Comparison of ENCODE assay signal across 11 cellular contexts in genomic region chr16:28188085-28188916, GRCh38. TPM values are rescaled to one million over a fixed set of nuclear protein-coding genes. Genes with fewer than 3 reads are reported as not detected.
DNase-seq lines count a peak whose midpoint lies in the region; ATAC-seq, FAIRE-seq and TF ChIP-seq lines count a peak whose summit lies in the region.
"Had no signal": no experiment of that assay in that cellular context is flagged by ENCODE, and none has a peak within 500 bp of the region (broad histone marks: within the 10 kb centered on the region; RNA-seq: fewer than 3 reads in every experiment).

No MANE protein-coding gene starts in this region.

- H3K79me1 ChIP-seq in IMR-90 (ENCODE audit: low read depth in 1 of 2, low read length in 2 of 2) = peaks cover 20 to 78% of the 10 kb centered on the region in 2 experiments; a peak in 3 of 4 replicates

- H3K4me1 ChIP-seq in IMR-90 (ENCODE audit: control insufficient read depth, insufficient read depth, low read length) (peaks cover 54% of the 10 kb centered on the region), esophagus muscularis mucosa (peaks cover 21 to 72% (median 44%) of the 10 kb centered on the region in 4 donors)

- peaks cover 8% of the 10 kb centered on the region; the same call in 1 of the 2 replicates for H3K36me3 ChIP-seq in IMR-90 (ENCODE audit: control insufficient read depth, insufficient read depth, low read length)
- H3K36me3 ChIP-seq in esophagus muscularis mucosa = peaks cover 0 to 4% (median 0%) of the 10 kb centered on the region in 4 donors

- H4K5ac ChIP-seq in IMR-90 (ENCODE audit: low read depth, low read length) = peak overlapping the region; percentile 98

- H3K27me3 ChIP-seq in IMR-90 (ENCODE audit: control insufficient read depth, insufficient read depth, low read length) = no peaks in the 10 kb centered on the region
- no peaks in the 10 kb centered on the region for H3K27me3 ChIP-seq in esophagus muscularis mucosa

- peak overlapping the region; percentile 65 for H3K9ac ChIP-seq in IMR-90 (ENCODE audit: low read depth, low read length)

- dilution Hi-C loops in IMR-90 (cut with HindIII; ENCODE audit: low sequenced_read_pairs, unreplicated experiment) = no loop called here

- H2AK9ac ChIP-seq in IMR-90 (replicated peaks; ENCODE audit: low read depth, low read length, poor library complexity) = no peak overlapping the region

- peak; percentile 94 for FAIRE-seq in GM12891 (lab: Jason Lieb, UNC)
- FAIRE-seq: H1, urothelium cell line had no signal

- TSS peak; percentile 36 for BruUV-seq in IMR-90 (replicated peaks; lab: Mats Ljungman, UMichigan)

- H2BK15ac ChIP-seq in IMR-90 (ENCODE audit: low read depth, low read length) = peak overlapping the region; percentile 92

- H3K4me3 ChIP-seq in IMR-90 (ENCODE audit: insufficient read depth, low read depth, low read length) = no peak overlapping the region
- H3K4me3 ChIP-seq in esophagus muscularis mucosa = no peak overlapping the region
- H3K4me3 ChIP-seq: lung had no signal

- H4K91ac ChIP-seq in IMR-90 (ENCODE audit: insufficient read depth, low read depth, low read length) = peak overlapping the region; percentile 90

- no peak for TF ChIP-seq EP300 in esophagus muscularis mucosa (IDR thresholded peaks at IDR 0.05)

- TF ChIP-seq POLR2A in GM12891 (IDR thresholded peaks at IDR 0.05; ENCODE audit: low read depth, low read length) (0 out of 2 replicates have a peak, but pooled peaks have one; percentile 21), IMR-90 (IDR thresholded peaks at IDR 0.05; ENCODE audit: low read depth, low read length) (no peak), esophagus muscularis mucosa (IDR thresholded peaks at IDR 0.05; ENCODE audit: low read depth) (no peak)

- H3K4ac ChIP-seq in IMR-90 (ENCODE audit: low read depth, low read length) = peak overlapping the region; percentile 87

- DNase-seq in GM12891 (ENCODE audit: insufficient read length, low spot score) (no peak), IMR-90 (peak; percentile 89), germinal center (ENCODE audit: low spot score) (peak; percentile 51), NCI-H774 (lab: John Stamatoyannopoulos, UW) (no peak), D341Med (ENCODE audit: low spot score) (no peak), HuH-7 (ENCODE audit: low spot score) (no peak), esophagus muscularis mucosa (ENCODE audit: extremely low spot score) (no peak)

- H2BK20ac ChIP-seq in IMR-90 (ENCODE audit: low read depth, low read length) = peak overlapping the region; percentile 75

- in situ Hi-C loops in IMR-90 (cut with MboI; ENCODE audit: low sequenced_read_pairs) = no loop called here

- H4K20me1 ChIP-seq in IMR-90 (ENCODE audit: insufficient read depth, low read length) = peaks cover 54% of the 10 kb centered on the region

- peak overlapping the region; percentile 70 for H3K56ac ChIP-seq in IMR-90 (ENCODE audit: extremely low read depth, insufficient read depth, low read length)

- TF ChIP-seq RAD21 in IMR-90 (IDR thresholded peaks at IDR 0.05; ENCODE audit: low read length) = no peak

- H2AK5ac ChIP-seq in IMR-90 (ENCODE audit: low read depth, low read length) = peak overlapping the region; percentile 84

- peak overlapping the region; percentile 93 for H2BK5ac ChIP-seq in IMR-90 (ENCODE audit: low read depth, low read length, poor library complexity, severe bottlenecking)

- no peak for TF ChIP-seq CTCF in IMR-90 (conservative IDR thresholded peaks at IDR 0.05; ENCODE audit: low read depth, low read length)
- TF ChIP-seq CTCF in esophagus muscularis mucosa (IDR thresholded peaks at IDR 0.05) = no peak

- no peak overlapping the region for H2AFZ ChIP-seq in IMR-90 (replicated peaks; ENCODE audit: low read length, poor library complexity)

- H4K8ac ChIP-seq in IMR-90 (ENCODE audit: low read depth in 2 of 2, low read length in 2 of 2) = peak overlapping the region; percentile 55 to 74

- H3K4me2 ChIP-seq in IMR-90 (ENCODE audit: low read depth, low read length) = peak overlapping the region; percentile 71

- H2BK120ac ChIP-seq in IMR-90 (ENCODE audit: low read depth, low read length) = peak overlapping the region; percentile 79

- H3K14ac ChIP-seq in IMR-90 (replicated peaks; ENCODE audit: low read depth, low read length) = peak overlapping the region; percentile 84

- peaks cover 29% of the 10 kb centered on the region for H3K9me1 ChIP-seq in IMR-90 (ENCODE audit: insufficient read depth, low read length)

- peak; percentile 67 for ATAC-seq in GM21528 (IDR thresholded peaks at IDR 0.05; ENCODE audit: low FRiP score, unreplicated experiment)
- peak; percentile 61 for ATAC-seq in IMR-90 (ENCODE audit: low read depth)

- WGBS in IMR-90 (ENCODE audit: extremely low coverage in 2 of 2, insufficient read length in 1 of 2), 2 experiments = 88% methylated on average over 1 of the region's 6 CpGs; no CpG with 5 or more reads in 1 of the 2 experiments
- 49% methylated on average over 6 of the region's 6 CpGs for WGBS in esophagus muscularis mucosa

- intact Hi-C loops in IMR-90 (cut with micrococcal nuclease) = no loop called here
- intact Hi-C loops in esophagus muscularis mucosa (cut with DNase I) = no loop called here

- POLR2A ChIA-PET in IMR-90 (lab: Charles Lee; ENCODE audit: unreplicated experiment) = interaction anchor here (0.6 kb wide), 1 partner anchor 870 kb away, joined by 4 read pairs; no protein-coding TSS in a partner anchor

- H3K18ac ChIP-seq in IMR-90 (ENCODE audit: low read depth, low read length) = peak overlapping the region; percentile 100

- CTCF ChIA-PET in IMR-90 (lab: Yijun Ruan, JAX) = interaction anchor here (0.8 kb wide), 1 partner anchor 23 kb away, joined by 3 read pairs; no protein-coding TSS in a partner anchor

- peak overlapping the region; percentile 98 for H3K27ac ChIP-seq in IMR-90 (ENCODE audit: insufficient read depth, low read length)
- no peak overlapping the region for H3K27ac ChIP-seq in esophagus muscularis mucosa (replicated peaks in 1 of 4)

- H3K9me3 ChIP-seq in IMR-90 (ENCODE audit: control insufficient read depth, insufficient read depth, low read length) = no peaks in the 10 kb centered on the region
- H3K9me3 ChIP-seq in esophagus muscularis mucosa = no peaks in the 10 kb centered on the region

- H3K23ac ChIP-seq in IMR-90 (ENCODE audit: low read depth, low read length) = peak overlapping the region; percentile 90

TF ChIP-seq in GM12891, 5 proteins besides CTCF, POLR2A, EP300 and RAD21:
- TF ChIP-seq TAF1 (IDR thresholded peaks at IDR 0.05; ENCODE audit: low read depth, low read length) (no peak), POU2F2 (IDR thresholded peaks at IDR 0.05; ENCODE audit: low read depth, low read length) (peak; percentile 45; the same call in 1 of the 2 replicates), POLR2AphosphoS5 (IDR thresholded peaks at IDR 0.05; ENCODE audit: low read depth, low read length) (no peak), PAX5 (IDR thresholded peaks at IDR 0.05; ENCODE audit: insufficient read depth, low read length, severe bottlenecking) (no peak), SPI1 (IDR thresholded peaks at IDR 0.05; ENCODE audit: low read depth, low read length) (peak; percentile 94)
TF ChIP-seq in GM12891: peak in this region for 2.

TF ChIP-seq in IMR-90, 13 proteins besides CTCF, POLR2A, EP300 and RAD21:
- TF ChIP-seq SMC3 (IDR thresholded peaks at IDR 0.05; ENCODE audit: low read depth, low read length) = no peak
- TF ChIP-seq MAZ (IDR thresholded peaks at IDR 0.05; ENCODE audit: borderline replicate concordance, low read depth, low read length) = no peak
- no peak for TF ChIP-seq MXI1 (IDR thresholded peaks at IDR 0.05; ENCODE audit: borderline replicate concordance, low read depth, low read length)
- TF ChIP-seq MAFK (IDR thresholded peaks at IDR 0.05; ENCODE audit: low read depth, low read length) = no peak
- TF ChIP-seq RCOR1 (IDR thresholded peaks at IDR 0.05; ENCODE audit: insufficient replicate concordance, low read length) = no peak
- TF ChIP-seq NFE2L2 (IDR thresholded peaks at IDR 0.05; ENCODE audit: low read depth, low read length) = no peak
- TF ChIP-seq RFX5 (IDR thresholded peaks at IDR 0.05; ENCODE audit: low read depth, low read length) = no peak
- 0 out of 2 replicates have a peak, but pooled peaks have one; percentile 36 for TF ChIP-seq BHLHE40 (IDR thresholded peaks at IDR 0.05; ENCODE audit: low read depth, low read length)
- TF ChIP-seq FOS (IDR thresholded peaks at IDR 0.05; ENCODE audit: low read depth, low read length) = no peak
- TF ChIP-seq USF2 (IDR thresholded peaks at IDR 0.05; ENCODE audit: low read depth, low read length) = no peak
- peak; percentile 88 for TF ChIP-seq CEBPB (IDR thresholded peaks at IDR 0.05; ENCODE audit: low read depth, low read length)
- no peak for TF ChIP-seq CHD1 (IDR thresholded peaks at IDR 0.05; ENCODE audit: low read depth, low read length)
- no peak for TF ChIP-seq ELK1 (IDR thresholded peaks at IDR 0.05; ENCODE audit: borderline replicate concordance, low read depth, low read length)

RNA-seq across cellular contexts. Expression of gene XPO6, which starts 23.5 kb away (rescaled TPM):
- polyA plus RNA-seq in GM12891 (2012; ENCODE audit: low read depth, missing spikeins) = 96.3 TPM
- total RNA-seq in IMR-90 (2012; rRNA removed) (103 and 108 TPM in 2 replicates), esophagus muscularis mucosa (10 to 100 TPM; 39.0 to 68.3 (median 51.1) TPM)
- 184 and 202 TPM in 2 replicates for polyA plus RNA-seq in IMR-90 (2012; rRNA removed)
- 213 and 433 TPM in 2 replicates for polyA plus RNA-seq in IMR-90 (2012; cell fraction: cytosol; rRNA removed)
- polyA plus RNA-seq in IMR-90 (2012; cell fraction: nucleus; rRNA removed; ENCODE audit: low replicate concordance) = 272 and 467 TPM in 2 replicates

Comparison
In these comparisons a context has a peak if more than half of its experiments do, and no peak if none do; other contexts are left out.
1. DNase-seq: peak in IMR-90 (single experiment) and germinal center (single experiment); none in GM12891 (single experiment), NCI-H774 (single experiment), D341Med (single experiment), HuH-7 (single experiment) and esophagus muscularis mucosa (single experiment).